20 cellular contexts compared by ENCODE assay signal in the genomic region with DNA sequence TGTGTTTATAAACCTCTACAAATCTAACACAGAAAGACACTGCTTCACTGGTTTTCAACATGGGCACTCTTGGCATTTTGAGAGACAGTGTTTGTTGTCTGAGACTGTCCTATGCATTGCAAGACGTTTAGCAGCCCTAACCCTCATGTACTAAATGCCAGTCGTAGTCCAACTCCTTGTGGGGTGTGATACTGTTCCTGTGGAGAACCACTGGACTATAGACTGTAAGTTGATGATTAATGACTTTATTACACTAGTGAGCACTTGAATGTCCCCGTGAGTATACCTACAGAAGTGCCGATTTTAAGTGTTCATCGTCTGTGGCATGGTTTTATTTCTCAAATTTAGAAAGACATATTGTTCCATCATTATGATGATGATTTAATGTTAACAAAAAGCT. TPM values are rescaled to one million over a fixed set of nuclear protein-coding genes. Genes with fewer than 3 reads are reported as not detected.
DNase-seq lines count a peak whose midpoint lies in the region; ATAC-seq, FAIRE-seq and TF ChIP-seq lines count a peak whose summit lies in the region.
"Had no signal": no experiment of that assay in that cellular context is flagged by ENCODE, and none has a peak within 500 bp of the region (broad histone marks: within the 10 kb centered on the region; RNA-seq: fewer than 3 reads in every experiment).

No MANE protein-coding gene starts in this region.

- no peak overlapping the region for H3K27ac ChIP-seq in small intestine (ENCODE audit: low read depth in 1 of 2, low read length in 1 of 2)
- no peak overlapping the region for H3K27ac ChIP-seq in psoas muscle
- H3K27ac ChIP-seq in uterus: no peak overlapping the region
- H3K27ac ChIP-seq: C4-2B, HL-60 had no signal

- peaks cover 6% of the 10 kb centered on the region for H3K27me3 Mint-ChIP-seq in endothelial cell (ENCODE audit: unreplicated experiment)
- H3K27me3 Mint-ChIP-seq: CD4-positive, alpha-beta T cell had no signal

- no peak for FAIRE-seq in small intestine (lab: Jason Lieb, UNC)
- FAIRE-seq: A204.1, GM12878, H1, HTR-8/SVneo had no signal

- peak; percentile 75 for ATAC-seq in left colon
- no peak for ATAC-seq in psoas muscle
- ATAC-seq: GM12878 had no signal

- TF ChIP-seq CTCF in endothelial cell (IDR thresholded peaks at IDR 0.05; ENCODE audit: unreplicated experiment) (no peak), psoas muscle (IDR thresholded peaks at IDR 0.05) (no peak), uterus (IDR thresholded peaks at IDR 0.05) (no peak)

- no peak overlapping the region for H3K4me3 Mint-ChIP-seq in endothelial cell (ENCODE audit: unreplicated experiment)
- H3K4me3 Mint-ChIP-seq: CD4-positive, alpha-beta T cell; H9 had no signal

- H3K36me3 Mint-ChIP-seq in endothelial cell (ENCODE audit: low read depth, unreplicated experiment): peaks cover 42% of the 10 kb centered on the region

- intact Hi-C loops in left colon (cut with DNase I, micrococcal nuclease): no loop called here
- intact Hi-C loops in psoas muscle (cut with DNase I): loop anchor here in 1 of 2 donors (10.0 kb wide), 1 partner anchor 58 kb away; no protein-coding TSS in a partner anchor
- intact Hi-C loops in uterus (cut with DNase I; ENCODE audit: low total_unique reads): no loop called here

- H3K27me3 ChIP-seq in small intestine (ENCODE audit: control insufficient read depth in 2 of 2, insufficient read depth in 2 of 2, low read length in 2 of 2) (no peaks in the 10 kb centered on the region), psoas muscle (ENCODE audit: insufficient read depth in 3 of 3, low read length in 2 of 3) (no peaks in the 10 kb centered on the region), uterus (no peaks in the 10 kb centered on the region)

- no peaks in the 10 kb centered on the region for H3K9me3 Mint-ChIP-seq in endothelial cell (ENCODE audit: unreplicated experiment)
- H3K9me3 Mint-ChIP-seq: CD4-positive, alpha-beta T cell had no signal

- no peak for TF ChIP-seq POLR2A in uterus (IDR thresholded peaks at IDR 0.05)

- H3K27ac Mint-ChIP-seq in endothelial cell (ENCODE audit: unreplicated experiment): peak overlapping the region; percentile 33
- H3K27ac Mint-ChIP-seq: CD4-positive, alpha-beta T cell had no signal

- peaks cover 4% of the 10 kb centered on the region for H3K4me1 Mint-ChIP-seq in endothelial cell (ENCODE audit: unreplicated experiment)
- H3K4me1 Mint-ChIP-seq: H9 had no signal

- no peaks in the 10 kb centered on the region for H3K4me1 ChIP-seq in small intestine (ENCODE audit: control insufficient read depth in 2 of 2, insufficient read depth in 1 of 2, low read depth in 1 of 2, low read length in 1 of 2)
- no peaks in the 10 kb centered on the region for H3K4me1 ChIP-seq in psoas muscle
- no peaks in the 10 kb centered on the region for H3K4me1 ChIP-seq in uterus

- H3K4me3 ChIP-seq in small intestine (ENCODE audit: low read depth in 1 of 2, low read length in 2 of 2): no peak overlapping the region
- H3K4me3 ChIP-seq in psoas muscle: no peak overlapping the region
- H3K4me3 ChIP-seq in uterus: no peak overlapping the region
- H3K4me3 ChIP-seq: GM12878 had no signal

- H3K9me3 ChIP-seq in small intestine (ENCODE audit: control insufficient read depth, low read depth) (no peaks in the 10 kb centered on the region), psoas muscle (no peaks in the 10 kb centered on the region), uterus (no peaks in the 10 kb centered on the region)

- peak; percentile 12 for DNase-seq in LoVo (ENCODE audit: low spot score)
- DNase-seq in endothelial cell (ENCODE audit: low spot score): no peak
- DNase-seq in left colon: no peak
- peak; percentile 89 for DNase-seq in small intestine
- DNase-seq in psoas muscle: no peak
- DNase-seq in HT-29 (ENCODE audit: low spot score): no peak
- no peak for DNase-seq in uterus
- DNase-seq: ACHN; CD4-positive, alpha-beta T cell; DMS53; DND-41; EL; H9; KG1 had no signal

- H3K36me3 ChIP-seq in small intestine (ENCODE audit: control insufficient read depth in 2 of 2, insufficient read depth in 2 of 2, low read length in 2 of 2): no peaks in the 10 kb centered on the region
- peaks cover 0 to 7% of the 10 kb centered on the region in 2 donors for H3K36me3 ChIP-seq in psoas muscle (ENCODE audit: insufficient read depth in 1 of 2, low read depth in 1 of 2)
- no peaks in the 10 kb centered on the region for H3K36me3 ChIP-seq in uterus

- WGBS in small intestine, 3 donors: 16 to 59% (median 40%) methylated on average over 5 of the region's 5 CpGs
- WGBS in psoas muscle, 3 donors: 83 to 86% (median 83%) methylated on average over 5 of the region's 5 CpGs

RNA-seq across cellular contexts. Expression of a gene that starts 46.2 kb away (rescaled TPM):
- total RNA-seq in endothelial cell (ENCODE audit: unreplicated experiment) (48.2 TPM), left colon (1 to 10 TPM; 2.9 to 4.7 TPM), psoas muscle (1 to 10 TPM; 2.0 to 8.0 (median 4.6) TPM), uterus (10 to 100 TPM; 14.3 to 37.7 (median 30.7) TPM)
- polyA plus RNA-seq in small intestine (1 to 10 TPM in 1 of 3 donors, under 1 TPM in 1, not detected in 1; 0.81 to 4.7 TPM), psoas muscle (1 to 10 TPM; 1.4 to 1.8 (median 1.5) TPM)
- not detected in 2 replicates for total RNA-seq in HT-29 (2014; rRNA removed; shearing (Covaris generic))

RNA-seq across cellular contexts. Expression of a gene that starts 53.6 kb away (rescaled TPM):
- 6.3 TPM for total RNA-seq in endothelial cell (ENCODE audit: unreplicated experiment)
- total RNA-seq in left colon: 10 to 100 TPM; 26.0 to 33.3 TPM
- 10 to 100 TPM in 2 of 3 donors, 1 to 10 TPM in 1; 3.4 to 22.3 (median 13.0) TPM for polyA plus RNA-seq in small intestine
- 1 to 10 TPM; 3.6 to 6.5 (median 4.9) TPM for total RNA-seq in psoas muscle
- 1 to 10 TPM; 2.5 to 3.4 (median 3.2) TPM for polyA plus RNA-seq in psoas muscle
- total RNA-seq in HT-29 (2014; rRNA removed; shearing (Covaris generic)): 0.10 and 0.28 TPM in 2 replicates
- total RNA-seq in uterus: 100 to 1,000 TPM in 1 of 4 donors, 10 to 100 TPM in 3; 25.6 to 109 (median 60.8) TPM

Comparison
In these comparisons a context has a peak if more than half of its experiments do, and no peak if none do; other contexts are left out.
1. DNase-seq: peak in LoVo (single experiment) and small intestine (single experiment); none in endothelial cell (single experiment), left colon (0 of 2), psoas muscle (0 of 2), HT-29 (single experiment) and uterus (0 of 2).